In the genomic region with DNA sequence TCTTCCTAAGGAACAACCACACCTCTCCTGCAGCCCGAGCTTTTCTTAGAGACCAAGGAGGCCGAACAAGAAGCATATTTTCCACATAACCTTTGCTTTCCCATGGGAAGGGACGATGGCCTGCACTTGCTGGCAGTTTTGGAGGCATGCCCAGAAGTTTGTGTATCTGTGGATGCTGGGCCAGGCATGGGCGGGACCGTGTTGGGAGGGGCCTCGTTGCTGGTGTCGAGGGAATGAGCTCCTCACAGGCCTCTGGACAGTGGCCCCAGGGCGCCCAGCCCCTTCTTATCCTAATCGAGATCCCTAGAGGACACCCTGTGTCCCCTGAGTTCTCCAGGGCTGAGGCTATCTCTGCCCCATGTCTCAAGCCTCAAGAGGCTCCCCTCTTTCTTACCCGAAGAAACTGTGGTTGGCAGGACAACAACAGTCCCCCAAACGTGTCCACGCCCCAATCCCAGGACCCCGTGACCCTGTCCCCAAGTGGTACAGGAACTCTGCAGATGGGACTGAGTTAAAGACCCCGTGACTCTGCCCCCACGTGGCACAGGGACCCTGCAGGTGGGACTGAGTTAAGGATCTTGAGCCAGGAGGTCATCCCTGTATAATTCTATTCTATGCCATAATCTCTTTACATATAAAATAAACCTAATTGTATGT, we compare ENCODE assay signal across 14 cellular contexts.
DNase-seq lines count a peak whose midpoint lies in the region; ATAC-seq and FAIRE-seq lines count a peak whose summit lies in the region.
"Had no signal": no experiment of that assay in that cellular context is flagged by ENCODE, and none has a peak within 500 bp of the region (broad histone marks: within the 10 kb centered on the region; RNA-seq: fewer than 3 reads in every experiment).

No MANE protein-coding gene starts in this region.

- H3K9ac ChIP-seq in GM23248: no peak overlapping the region

- no peaks in the 10 kb centered on the region for H3K9me2 ChIP-seq in GM23248 (ENCODE audit: insufficient read depth)

- intact Hi-C loops in left colon (cut with DNase I, micrococcal nuclease): no loop called here

- H3K4me2 ChIP-seq in GM23248 (ENCODE audit: unreplicated experiment): no peak overlapping the region

- no peak overlapping the region for H3K4me3 ChIP-seq in GM23248

- H3K36me3 ChIP-seq in GM23248 (ENCODE audit: low read depth): no peaks in the 10 kb centered on the region

- H3K79me2 ChIP-seq in GM23248 (ENCODE audit: insufficient read depth): no peaks in the 10 kb centered on the region

- whole genome bisulfite sequencing in GM23248 (ENCODE audit: low coverage in 1 of 2, low lambda C conversion rate in 2 of 2, missing lambda C conversion rate in 2 of 2), 2 experiments: 38 to 43% methylated on average over 15 of the region's 15 CpGs

- ATAC-seq in left colon (peak; percentile 71), GM21825 (IDR thresholded peaks at IDR 0.05; ENCODE audit: unreplicated experiment) (no peak), HG03097 (IDR thresholded peaks at IDR 0.05; ENCODE audit: low FRiP score, unreplicated experiment) (no peak)
- ATAC-seq: foreskin keratinocyte had no signal

- H3K27me3 ChIP-seq in GM23248 (replicated peaks; ENCODE audit: insufficient read depth): no peaks in the 10 kb centered on the region

- in situ Hi-C loops in GM23248 (cut with MboI): no loop called here

- H3K4me1 ChIP-seq in GM23248 (ENCODE audit: insufficient read depth): no peaks in the 10 kb centered on the region
- H3K4me1 ChIP-seq: foreskin keratinocyte had no signal

- peak; percentile 18 for DNase-seq in AG08395 (ENCODE audit: low spot score)
- DNase-seq in GM23248: peak; percentile 44
- DNase-seq in SHP77 treated with DMSO at 0.1 percent for 48 hours (lab: John Stamatoyannopoulos, UW): peak; percentile 71
- peak; percentile 72 to 84 for DNase-seq in left colon
- DNase-seq in urothelium cell line (ENCODE audit: low spot score): no peak
- no peak for DNase-seq in GM19239 (ENCODE audit: insufficient read length, low spot score)
- DNase-seq: activated gamma-delta T cell; foreskin keratinocyte; kidney glomerular epithelial cell; NCI-H1436; stimulated activated CD4-positive, alpha-beta T cell treated with anti-CD3 and anti-CD28 coated beads, Interleukin-15, amount 100 ng/mL, for 24 hours had no signal

- FAIRE-seq in urothelium cell line (lab: Jason Lieb, UNC): no peak
- FAIRE-seq in GM19239 (lab: Jason Lieb, UNC): no peak

- H4K20me1 ChIP-seq in GM23248 (ENCODE audit: insufficient read depth): no peaks in the 10 kb centered on the region

- no peaks in the 10 kb centered on the region for H3F3A ChIP-seq in GM23248 (ENCODE audit: insufficient read depth)

- no peak overlapping the region for H3K27ac ChIP-seq in GM23248
- H3K27ac ChIP-seq: C4-2B, foreskin keratinocyte had no signal

- no peaks in the 10 kb centered on the region for H3K9me3 ChIP-seq in GM23248 (ENCODE audit: low read depth)

- H2AFZ ChIP-seq in GM23248: no peak overlapping the region

Comparison
In these comparisons a context has a peak if more than half of its experiments do, and no peak if none do; other contexts are left out.
1. DNase-seq: peak in AG08395 (single experiment), GM23248 (single experiment), SHP77 treated with DMSO at 0.1 percent for 48 hours (single experiment) and left colon (2 of 2); none in urothelium cell line (single experiment) and GM19239 (single experiment).